27 cellular contexts compared by ENCODE assay signal in the genomic region with DNA sequence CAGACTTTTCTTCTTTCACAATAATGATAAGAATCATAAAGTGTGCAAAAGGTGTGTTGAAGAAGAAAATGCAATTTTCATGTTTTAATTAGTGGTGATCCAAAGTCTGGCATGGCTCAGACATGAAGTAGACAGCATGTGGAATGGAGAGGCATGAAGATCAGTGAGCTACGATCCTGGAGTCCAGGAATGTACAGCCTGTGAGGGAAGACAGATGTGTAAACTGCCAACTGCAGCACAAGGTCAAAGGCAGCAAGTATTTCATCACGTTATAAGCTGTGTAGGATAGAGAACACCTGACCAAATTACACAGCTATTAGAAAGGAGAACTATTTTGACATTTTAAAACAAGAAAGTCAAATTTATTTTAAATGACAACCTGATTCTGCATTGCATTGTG.
"Had no signal": no experiment of that assay in that cellular context is flagged by ENCODE, and none has a peak within 500 bp of the region (broad histone marks: within the 10 kb centered on the region; RNA-seq: fewer than 3 reads in every experiment).

No MANE protein-coding gene starts in this region.

- H3K36me3 ChIP-seq: brain microvascular endothelial cell, esophagus muscularis mucosa, gastrocnemius medialis, heart left ventricle, WERI-Rb-1 had no signal

- DNase-seq: activated B cell treated with CpG ODN at 0.5 μM for 24 hours; activated CD4-positive, alpha-beta T cell treated with anti-CD3 and anti-CD28 coated beads for 48 hours; activated CD4-positive, alpha-beta T cell treated with anti-CD3 and anti-CD28 coated beads, Interleukin-2, amount 50 U/mL, for 1 hour; activated CD4-positive, alpha-beta T cell treated with anti-CD3 and anti-CD28 coated beads, Interleukin-2, amount 50 U/mL, for 48 hours; activated CD8-positive, alpha-beta memory T cell treated with anti-CD3 and anti-CD28 coated beads for 24 hours; activated CD8-positive, alpha-beta T cell treated with anti-CD3 and anti-CD28 coated beads for 36 hours; activated effector memory CD4-positive, alpha-beta T cell treated with Interleukin-2 at 50 U/mL for 16 hours; activated gamma-delta T cell treated with Interleukin-2 at 50 U/mL for 16 hours; activated naive CD4-positive, alpha-beta T cell treated with anti-CD3 and anti-CD28 coated beads, Interleukin-2, amount 50 U/mL, for 16 hours; activated naive CD4-positive, alpha-beta T cell treated with Interleukin-2 at 50 U/mL for 16 hours; activated T-cell treated with anti-CD3 and anti-CD28 coated beads, Interleukin-2, amount 50 U/mL, for 4 hours; amniotic stem cell; anterior cingulate cortex; brain microvascular endothelial cell; dorsolateral prefrontal cortex; effector memory CD4-positive, alpha-beta T cell; endodermal cell; foreskin keratinocyte; gastrocnemius medialis; glutamatergic neuron; heart left ventricle; T1000; WERI-Rb-1 had no signal

- H3K27ac ChIP-seq: brain microvascular endothelial cell, coronary artery, dorsolateral prefrontal cortex, esophagus muscularis mucosa, foreskin keratinocyte, gastrocnemius medialis, heart left ventricle, WERI-Rb-1 had no signal

- H3K9me3 ChIP-seq: gastrocnemius medialis had no signal

- H3K4me3 ChIP-seq: coronary artery, dorsolateral prefrontal cortex, esophagus muscularis mucosa, gastrocnemius medialis, heart left ventricle had no signal

- ATAC-seq: activated CD4-positive, CD25-positive, alpha-beta regulatory T cell treated with anti-CD3 and anti-CD28 coated beads, Interleukin-2, amount 50 U/mL, for 24 hours; activated CD8-positive, alpha-beta T cell treated with anti-CD3 and anti-CD28 coated beads for 36 hours; activated T-cell treated with anti-CD3 and anti-CD28 coated beads, Interleukin-2, amount 50 U/mL, for 4 hours; activated T-helper 17 cell treated with anti-CD3 and anti-CD28 coated beads, Interleukin-2, amount 50 U/mL, for 72 hours; foreskin keratinocyte; gastrocnemius medialis; heart left ventricle had no signal

- H3K27me3 ChIP-seq: brain microvascular endothelial cell, dorsolateral prefrontal cortex, esophagus muscularis mucosa, foreskin keratinocyte, gastrocnemius medialis had no signal

- H3K4me1 ChIP-seq: esophagus muscularis mucosa, foreskin keratinocyte, gastrocnemius medialis, heart left ventricle had no signal
